Comparison of ENCODE assay signal across 23 cellular contexts in the genomic region with DNA sequence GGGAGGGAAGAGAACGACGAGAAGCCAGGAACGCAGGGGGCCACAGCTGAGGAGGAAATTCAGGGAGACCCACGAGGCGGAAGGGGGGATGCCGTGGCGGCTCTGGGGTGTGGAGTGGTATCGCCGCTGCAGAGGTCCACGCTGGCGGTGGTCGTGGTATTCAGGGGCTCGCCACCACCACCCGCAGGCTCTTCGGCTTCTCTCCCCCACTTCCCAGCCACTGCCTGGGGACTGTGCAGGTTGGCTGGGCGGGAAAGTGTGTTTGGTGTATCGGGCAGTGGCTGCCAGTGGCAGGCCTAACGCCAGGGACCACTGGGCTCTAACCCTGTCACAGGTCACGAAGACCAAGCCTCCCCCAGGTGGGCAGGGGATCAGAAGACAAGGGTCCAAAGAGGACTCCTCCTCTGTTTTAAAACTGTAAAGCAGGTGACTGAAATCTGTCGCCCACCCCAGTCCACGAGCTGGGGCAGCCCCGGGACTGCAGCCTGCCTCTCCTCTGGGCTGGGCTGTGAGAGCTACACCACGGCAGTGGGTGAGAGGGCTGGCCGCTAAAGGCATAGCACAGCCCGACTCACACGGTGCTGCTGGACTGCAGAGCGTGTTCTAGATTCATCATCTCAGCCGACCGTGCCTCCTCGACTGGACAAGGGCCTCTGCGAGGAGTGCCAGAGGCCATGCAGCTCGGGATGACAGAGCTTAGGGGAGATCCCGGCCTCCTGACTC. TPM values are rescaled to one million over a fixed set of nuclear protein-coding genes. Genes with fewer than 3 reads are reported as not detected.
DNase-seq lines count a peak whose midpoint lies in the region; ATAC-seq, FAIRE-seq and TF ChIP-seq lines count a peak whose summit lies in the region.
"Had no signal": no experiment of that assay in that cellular context is flagged by ENCODE, and none has a peak within 500 bp of the region (broad histone marks: within the 10 kb centered on the region; RNA-seq: fewer than 3 reads in every experiment).

No MANE protein-coding gene starts in this region.

- TF ChIP-seq EP300 in K562 (IDR thresholded peaks at IDR 0.05; ENCODE audit: low read length) (no peak), SK-N-SH (IDR thresholded peaks at IDR 0.05; ENCODE audit: borderline replicate concordance in 1 of 2, low read depth in 1 of 2, low read length in 1 of 2) (no peak)

- peaks cover 11% of the 10 kb centered on the region for H3K9me1 ChIP-seq in K562 (ENCODE audit: control insufficient read depth, insufficient read depth, low read length)

- H3K4me3 ChIP-seq in K562 (no peak overlapping the region), aorta (ENCODE audit: low read length in 2 of 2) (no peak overlapping the region), SK-N-SH (ENCODE audit: low read depth in 2 of 2, low read length in 1 of 2) (no peak overlapping the region)
- H3K4me3 ChIP-seq: HAP-1, MG63, PC-9 had no signal

- TF ChIP-seq RAD21 in K562 (CRISPR knock-in tag; conservative IDR thresholded peaks at IDR 0.05 in 1 of 2, IDR thresholded peaks at IDR 0.05 in 1 of 2) (no peak), SK-N-SH (IDR thresholded peaks at IDR 0.05; ENCODE audit: low read length) (no peak)

- H3K79me2 ChIP-seq in K562 (ENCODE audit: control insufficient read depth, insufficient read depth, low read length): no peaks in the 10 kb centered on the region
- peaks cover 6% of the 10 kb centered on the region; the same call in 1 of the 2 replicates for H3K79me2 ChIP-seq in SK-N-SH (ENCODE audit: insufficient read depth)

- H3K36me3 Mint-ChIP-seq in activated CD8-positive, alpha-beta T cell treated with anti-CD3 and anti-CD28 coated beads, Interleukin-2, amount 10 ng/mL, durations not matched to agents 7 days and 5 days (ENCODE audit: low read depth): peaks cover 45% of the 10 kb centered on the region
- H3K36me3 Mint-ChIP-seq in activated CD8-positive, alpha-beta T cell treated with anti-CD3 and anti-CD28 coated beads for 36 hours (ENCODE audit: low read depth): peaks cover 21% of the 10 kb centered on the region
- H3K36me3 Mint-ChIP-seq in glutamatergic neuron (ENCODE audit: unreplicated experiment): no peaks in the 10 kb centered on the region

- no peaks in the 10 kb centered on the region for H3F3A ChIP-seq in SK-N-SH (replicated peaks; ENCODE audit: insufficient read depth)

- no peaks in the 10 kb centered on the region for H3K9me3 Mint-ChIP-seq in activated CD8-positive, alpha-beta T cell treated with anti-CD3 and anti-CD28 coated beads, Interleukin-2, amount 10 ng/mL, durations not matched to agents 7 days and 5 days (ENCODE audit: insufficient read depth)
- no peaks in the 10 kb centered on the region for H3K9me3 Mint-ChIP-seq in activated CD8-positive, alpha-beta T cell treated with anti-CD3 and anti-CD28 coated beads for 36 hours
- H3K9me3 Mint-ChIP-seq in glutamatergic neuron (ENCODE audit: unreplicated experiment): peaks cover 10% of the 10 kb centered on the region
- H3K9me3 Mint-ChIP-seq: IgD-negative memory B cell had no signal

- WGBS in K562 (ENCODE audit: insufficient coverage, low coverage, missing lambda C conversion rate): 83% methylated on average over 30 of the region's 33 CpGs
- WGBS in aorta, 2 donors: 75 to 82% methylated on average over 30 to 33 of the region's 33 CpGs
- WGBS in SK-N-SH (ENCODE audit: low lambda C conversion rate): 89% methylated on average over 11 of the region's 33 CpGs

- H3K27ac Mint-ChIP-seq in activated CD8-positive, alpha-beta T cell treated with anti-CD3 and anti-CD28 coated beads, Interleukin-2, amount 10 ng/mL, durations not matched to agents 7 days and 5 days: peak overlapping the region; percentile 43
- no peak overlapping the region for H3K27ac Mint-ChIP-seq in activated CD8-positive, alpha-beta T cell treated with anti-CD3 and anti-CD28 coated beads for 36 hours
- peak overlapping the region; percentile 72 for H3K27ac Mint-ChIP-seq in glutamatergic neuron (ENCODE audit: unreplicated experiment)

- no peak for DNase-seq in activated CD8-positive, alpha-beta T cell treated with anti-CD3 and anti-CD28 coated beads, Interleukin-2, amount 10 ng/mL, durations not matched to agents 7 days and 5 days
- DNase-seq in activated CD8-positive, alpha-beta T cell treated with anti-CD3 and anti-CD28 coated beads for 36 hours: no peak
- DNase-seq in K562 (ENCODE audit: extremely low read depth in 1 of 4, low spot score in 3 of 4) (no peak), glutamatergic neuron (no peak), sciatic nerve (ENCODE audit: low spot score) (no peak), aorta (no peak), SK-N-SH (no peak)
- DNase-seq: AML-193, DMS79 treated with DMSO at 0.1 percent for 48 hours, Kasumi-1, MG63, NCI-H1048, NCI-H1436, NCI-H1930, NCI-H526, PC-9 had no signal

- H3K4me2 ChIP-seq in K562 (ENCODE audit: insufficient read depth, low read length) (no peak overlapping the region), SK-N-SH (no peak overlapping the region)
- H3K4me2 ChIP-seq: PC-9 had no signal

- H3K27me3 Mint-ChIP-seq in activated CD8-positive, alpha-beta T cell treated with anti-CD3 and anti-CD28 coated beads, Interleukin-2, amount 10 ng/mL, durations not matched to agents 7 days and 5 days (ENCODE audit: low read depth): no peaks in the 10 kb centered on the region
- no peaks in the 10 kb centered on the region for H3K27me3 Mint-ChIP-seq in activated CD8-positive, alpha-beta T cell treated with anti-CD3 and anti-CD28 coated beads for 36 hours
- H3K27me3 Mint-ChIP-seq in glutamatergic neuron (ENCODE audit: unreplicated experiment): peaks cover 13% of the 10 kb centered on the region
- H3K27me3 Mint-ChIP-seq: IgD-negative memory B cell had no signal

- no TSS peak for BruUV-seq in K562 (replicated peaks; lab: Mats Ljungman, UMichigan)

- no peak for TF ChIP-seq POLR2A in K562 (conservative IDR thresholded peaks at IDR 0.05)

- POLR2A ChIA-PET in activated CD8-positive, alpha-beta T cell treated with anti-CD3 and anti-CD28 coated beads, Interleukin-2, amount 10 ng/mL, durations not matched to agents 7 days and 5 days (lab: Charles Lee): no interaction called here
- POLR2A ChIA-PET in activated CD8-positive, alpha-beta T cell treated with anti-CD3 and anti-CD28 coated beads for 36 hours (lab: Charles Lee): interaction anchor here (0.8 to 1.2 kb wide), 2 partner anchors 92 to 248 kb away, joined by 3 read pairs; a partner anchor contains a TSS
- POLR2A ChIA-PET in K562 (lab: Yijun Ruan, JAX): interaction anchor here (0.5 to 1.0 kb wide), 3 partner anchors 12 to 316 kb away, joined by 3 to 4 read pairs (median 3); no protein-coding TSS in a partner anchor
- POLR2A ChIA-PET in SK-N-SH (lab: Yijun Ruan, JAX): no interaction called here

- CTCF ChIA-PET in activated CD8-positive, alpha-beta T cell treated with anti-CD3 and anti-CD28 coated beads, Interleukin-2, amount 10 ng/mL, durations not matched to agents 7 days and 5 days (lab: Charles Lee): interaction anchor here (0.8 to 4.2 kb wide), 5 partner anchors 24 to 319 kb away, joined by 3 to 19 read pairs (median 5); no protein-coding TSS in a partner anchor
- CTCF ChIA-PET in activated CD8-positive, alpha-beta T cell treated with anti-CD3 and anti-CD28 coated beads for 36 hours (lab: Charles Lee): interaction anchor here (1.2 to 2.8 kb wide), 8 partner anchors 8 to 311 kb away, joined by 3 to 11 read pairs (median 6); no protein-coding TSS in a partner anchor
- CTCF ChIA-PET in K562 (lab: Yijun Ruan, JAX; ENCODE audit: low intra/inter-chr PET ratio): interaction anchor here (2.7 kb wide), 1 partner anchor 308 kb away, joined by 29 read pairs; no protein-coding TSS in a partner anchor
- CTCF ChIA-PET in SK-N-SH (lab: Yijun Ruan, JAX): interaction anchor here (0.9 to 13.7 kb wide), 17 partner anchors 10 to 318 kb away, joined by 3 to 235 read pairs (median 9); a partner anchor contains a TSS

- H3K36me3 ChIP-seq in K562 (ENCODE audit: control insufficient read depth, insufficient read depth, low read length) (peaks cover 49% of the 10 kb centered on the region; the same call in 2 of the 3 replicates), aorta (ENCODE audit: control insufficient read depth in 1 of 2, insufficient read depth in 2 of 2, low read length in 1 of 2) (peaks cover 0 to 2% of the 10 kb centered on the region in 2 donors), SK-N-SH (replicated peaks in 1 of 2; ENCODE audit: control insufficient read depth in 1 of 2, insufficient read depth in 2 of 2, low read length in 1 of 2) (peaks cover 11 to 57% of the 10 kb centered on the region in 2 experiments)

- peaks cover 14% of the 10 kb centered on the region; the same call in 1 of the 2 replicates for H4K20me1 ChIP-seq in K562 (replicated peaks; ENCODE audit: control insufficient read depth, insufficient read depth, low read length)
- peaks cover 10% of the 10 kb centered on the region; the same call in 1 of the 2 replicates for H4K20me1 ChIP-seq in SK-N-SH (ENCODE audit: insufficient read depth)

- in situ Hi-C loops in K562 (cut with MboI): loop anchor here (5.0 kb wide), 1 partner anchor 309 kb away; no protein-coding TSS in a partner anchor

- no peak overlapping the region for H3K4me3 Mint-ChIP-seq in activated CD8-positive, alpha-beta T cell treated with anti-CD3 and anti-CD28 coated beads, Interleukin-2, amount 10 ng/mL, durations not matched to agents 7 days and 5 days
- H3K4me3 Mint-ChIP-seq in activated CD8-positive, alpha-beta T cell treated with anti-CD3 and anti-CD28 coated beads for 36 hours: no peak overlapping the region
- no peak overlapping the region for H3K4me3 Mint-ChIP-seq in glutamatergic neuron (ENCODE audit: unreplicated experiment)
- H3K4me3 Mint-ChIP-seq: IgD-negative memory B cell had no signal

- H3K9ac ChIP-seq in K562 (ENCODE audit: insufficient read depth in 1 of 2, low read depth in 2 of 2, low read length in 2 of 2) (no peak overlapping the region), SK-N-SH (no peak overlapping the region)

- no peaks in the 10 kb centered on the region for H3K4me1 Mint-ChIP-seq in activated CD8-positive, alpha-beta T cell treated with anti-CD3 and anti-CD28 coated beads, Interleukin-2, amount 10 ng/mL, durations not matched to agents 7 days and 5 days (ENCODE audit: low read depth)
- H3K4me1 Mint-ChIP-seq in activated CD8-positive, alpha-beta T cell treated with anti-CD3 and anti-CD28 coated beads for 36 hours (ENCODE audit: low read depth): peaks cover 2% of the 10 kb centered on the region
- peaks cover 17% of the 10 kb centered on the region for H3K4me1 Mint-ChIP-seq in glutamatergic neuron (ENCODE audit: low read depth, unreplicated experiment)

- H3K9me3 ChIP-seq in K562 (replicated peaks; ENCODE audit: control insufficient read depth, insufficient read depth, low read depth, low read length) (no peaks in the 10 kb centered on the region), aorta (ENCODE audit: control insufficient read depth, low read length) (no peaks in the 10 kb centered on the region), SK-N-SH (no peaks in the 10 kb centered on the region)
- H3K9me3 ChIP-seq: HAP-1, MG63 had no signal

- no peak for TF ChIP-seq CTCF in activated CD8-positive, alpha-beta T cell treated with anti-CD3 and anti-CD28 coated beads for 36 hours (IDR thresholded peaks at IDR 0.05)
- TF ChIP-seq CTCF in K562 (IDR thresholded peaks at IDR 0.05 in 2 of 3, conservative IDR thresholded peaks at IDR 0.05 in 1 of 3; ENCODE audit: insufficient read depth in 2 of 3, low read depth in 1 of 3, low read length in 3 of 3): no peak
- no peak for TF ChIP-seq CTCF in glutamatergic neuron (IDR thresholded peaks at IDR 0.05; ENCODE audit: partially characterized antibody, unreplicated experiment)
- TF ChIP-seq CTCF in SK-N-SH (IDR thresholded peaks at IDR 0.05): no peak

- ATAC-seq in activated CD8-positive, alpha-beta T cell treated with anti-CD3 and anti-CD28 coated beads, Interleukin-2, amount 10 ng/mL, durations not matched to agents 7 days and 5 days: no peak
- ATAC-seq in activated CD8-positive, alpha-beta T cell treated with anti-CD3 and anti-CD28 coated beads for 36 hours: no peak
- ATAC-seq in K562: no peak
- peak; percentile 29 for ATAC-seq in sciatic nerve
- ATAC-seq in aorta (ENCODE audit: low FRiP score): no peak
- ATAC-seq in HG02870 (IDR thresholded peaks at IDR 0.05; ENCODE audit: unreplicated experiment): no peak

- H2AFZ ChIP-seq in K562 (ENCODE audit: low read depth, low read length) (no peak overlapping the region), SK-N-SH (ENCODE audit: low read depth) (no peak overlapping the region)
- H2AFZ ChIP-seq: PC-9 had no signal

- no peak for FAIRE-seq in K562 (lab: Jason Lieb, UNC)
- FAIRE-seq: HTR-8/SVneo had no signal

- intact Hi-C loops in activated CD8-positive, alpha-beta T cell treated with anti-CD3 and anti-CD28 coated beads for 36 hours (cut with micrococcal nuclease): loop anchor here (10.0 kb wide), 1 partner anchor 312 kb away; no protein-coding TSS in a partner anchor
- intact Hi-C loops in K562 (cut with micrococcal nuclease): loop anchor here (5.0 kb wide), 1 partner anchor 239 kb away; no protein-coding TSS in a partner anchor
- intact Hi-C loops in sciatic nerve (cut with DNase I): no loop called here
- intact Hi-C loops in aorta (cut with DNase I): loop anchor here in 1 of 2 donors (2.0 to 10.0 kb wide), 2 partner anchors 242 to 308 kb away; no protein-coding TSS in a partner anchor

- peaks cover 4 to 49% of the 10 kb centered on the region in 2 experiments; a peak in 4 of 5 replicates for H3K4me1 ChIP-seq in K562 (replicated peaks in 1 of 2; ENCODE audit: control insufficient read depth in 2 of 2, insufficient read depth in 2 of 2, low read length in 2 of 2)
- H3K4me1 ChIP-seq in aorta (ENCODE audit: control insufficient read depth in 1 of 2, insufficient read depth in 2 of 2, low read length in 2 of 2): no peaks in the 10 kb centered on the region
- H3K4me1 ChIP-seq in SK-N-SH (ENCODE audit: control insufficient read depth in 1 of 2, insufficient read depth in 2 of 2, low read depth in 1 of 2, low read length in 1 of 2): peaks cover 0 to 72% of the 10 kb centered on the region in 2 experiments; a peak in 2 of 4 replicates
- H3K4me1 ChIP-seq: HAP-1 had no signal

- H3K27ac ChIP-seq in K562 (ENCODE audit: extremely low read depth, low read depth, low read length): no peak overlapping the region
- no peak overlapping the region for H3K27ac ChIP-seq in aorta (ENCODE audit: low read depth in 1 of 2, low read length in 2 of 2)
- peak overlapping the region in 1 of 2 experiments; percentile 85; a peak in 1 of 4 replicates for H3K27ac ChIP-seq in SK-N-SH (ENCODE audit: low read depth in 2 of 2, low read length in 1 of 2)
- H3K27ac ChIP-seq: 22Rv1, C4-2B, PC-9, RWPE1 had no signal

- H3K9me2 ChIP-seq in SK-N-SH: no peaks in the 10 kb centered on the region

- H3K27me3 ChIP-seq in K562 (ENCODE audit: control insufficient read depth in 2 of 2, insufficient read depth in 2 of 2, low read length in 2 of 2) (no peaks in the 10 kb centered on the region), aorta (ENCODE audit: control insufficient read depth in 1 of 2, insufficient read depth in 2 of 2, low read length in 1 of 2) (no peaks in the 10 kb centered on the region), SK-N-SH (ENCODE audit: insufficient read depth) (no peaks in the 10 kb centered on the region)
- H3K27me3 ChIP-seq: MG63 had no signal

RNA-seq across cellular contexts. Expression of a gene that starts 30.9 kb away (rescaled TPM):
- total RNA-seq in activated CD8-positive, alpha-beta T cell treated with anti-CD3 and anti-CD28 coated beads, Interleukin-2, amount 10 ng/mL, durations not matched to agents 7 days and 5 days: 1 to 10 TPM; 4.0 to 5.3 TPM
- 1 to 10 TPM; 3.6 TPM for total RNA-seq in activated CD8-positive, alpha-beta T cell treated with anti-CD3 and anti-CD28 coated beads for 36 hours
- 37.0 and 99.3 TPM in 2 replicates for total RNA-seq in K562 (2011; cell fraction: chromatin; rRNA removed; ENCODE audit: low replicate concordance)
- 85.8 and 97.7 TPM in 2 replicates for total RNA-seq in K562 (2011; cell fraction: nucleolus; rRNA removed)
- 62.2 and 63.1 TPM in 2 replicates for total RNA-seq in K562 (2011; cell fraction: nucleoplasm; rRNA removed)
- total RNA-seq in K562 (2014; rRNA removed): 28.9 and 34.0 TPM in 2 replicates
- total RNA-seq in K562 (2014; rRNA removed; fragmentation: Illumina TruSeq; extraction: Trizol): 8.5 and 10.4 TPM in 2 replicates
- total RNA-seq in K562 (2015; rRNA removed; fragmentation: Illumina TruSeq; extraction: Trizol): 18.6 and 21.6 TPM in 2 replicates
- 26.5 and 29.5 TPM in 2 replicates for total RNA-seq in K562 (2021)
- 27.0 and 29.2 TPM in 2 replicates for polyA plus RNA-seq in K562 (2011; rRNA removed)
- polyA plus RNA-seq in K562 (2011; cell fraction: cytosol; rRNA removed): 36.4 and 92.5 TPM in 2 replicates
- 35.5 and 82.2 TPM in 2 replicates for polyA plus RNA-seq in K562 (2011; cell fraction: nucleus; rRNA removed)
- polyA plus RNA-seq in K562 (2012): 23.2 and 37.9 TPM in 2 replicates
- 16.3 and 26.6 TPM in 2 replicates for polyA plus RNA-seq in K562 (2014; fragmentation: Illumina TruSeq; extraction: Trizol)
- polyA plus RNA-seq in K562 (2014; fragmentation: Nextera tagmentation; extraction: Ambion mirVana): 1 to 10 TPM; 1.2 to 1.6 TPM
- 35.2 and 40.8 TPM in 2 replicates for polyA plus RNA-seq in K562 (2014; rRNA removed)
- 12.7 and 14.9 TPM in 2 replicates for polyA minus RNA-seq in K562 (2011; rRNA and poly(A)+ RNA removed)
- polyA minus RNA-seq in K562 (2011; cell fraction: cytosol; rRNA and poly(A)+ RNA removed): 15.3 and 16.8 TPM in 2 replicates
- 26.2 and 33.7 TPM in 2 replicates for polyA minus RNA-seq in K562 (2011; cell fraction: nucleus; rRNA and poly(A)+ RNA removed)
- 41.1 TPM for total RNA-seq in glutamatergic neuron (ENCODE audit: unreplicated experiment)
- total RNA-seq in sciatic nerve: 10.8 TPM
- 10 to 100 TPM in 1 of 2 donors, 1 to 10 TPM in 1; 7.6 to 13.7 TPM for total RNA-seq in aorta
- 10 to 100 TPM in 1 of 2 donors, 1 to 10 TPM in 1; 4.0 to 15.2 TPM for polyA plus RNA-seq in aorta
- polyA plus RNA-seq in SK-N-SH (2012; rRNA removed): 16.9 and 19.1 TPM in 2 replicates
- 6.0 and 11.3 TPM in 2 replicates for polyA plus RNA-seq in SK-N-SH (2012; cell fraction: cytosol; rRNA removed)
- 23.0 and 23.6 TPM in 2 replicates for polyA plus RNA-seq in SK-N-SH (2012; cell fraction: nucleus; rRNA removed)

RNA-seq across cellular contexts. Expression of a gene that starts 31.1 kb away (rescaled TPM):
- total RNA-seq in activated CD8-positive, alpha-beta T cell treated with anti-CD3 and anti-CD28 coated beads, Interleukin-2, amount 10 ng/mL, durations not matched to agents 7 days and 5 days: 10 to 100 TPM; 46.3 to 50.6 TPM
- total RNA-seq in activated CD8-positive, alpha-beta T cell treated with anti-CD3 and anti-CD28 coated beads for 36 hours: 10 to 100 TPM; 42.9 to 43.4 TPM
- total RNA-seq in K562 (2011; cell fraction: chromatin; rRNA removed; ENCODE audit: low replicate concordance): 18.7 and 45.9 TPM in 2 replicates
- total RNA-seq in K562 (2011; cell fraction: nucleolus; rRNA removed): 36.8 and 39.0 TPM in 2 replicates
- total RNA-seq in K562 (2011; cell fraction: nucleoplasm; rRNA removed): 28.7 and 34.9 TPM in 2 replicates
- 78.4 and 108 TPM in 2 replicates for total RNA-seq in K562 (2014; rRNA removed)
- 26.1 and 32.3 TPM in 2 replicates for total RNA-seq in K562 (2014; rRNA removed; fragmentation: Illumina TruSeq; extraction: Trizol)
- 65.2 and 66.0 TPM in 2 replicates for total RNA-seq in K562 (2015; rRNA removed; fragmentation: Illumina TruSeq; extraction: Trizol)
- 71.7 and 74.4 TPM in 2 replicates for total RNA-seq in K562 (2021)
- polyA plus RNA-seq in K562 (2011; rRNA removed): 49.4 and 57.1 TPM in 2 replicates
- polyA plus RNA-seq in K562 (2011; cell fraction: cytosol; rRNA removed): 83.1 and 114 TPM in 2 replicates
- polyA plus RNA-seq in K562 (2011; cell fraction: nucleus; rRNA removed): 34.0 and 41.0 TPM in 2 replicates
- 57.6 and 109 TPM in 2 replicates for polyA plus RNA-seq in K562 (2012)
- polyA plus RNA-seq in K562 (2014; fragmentation: Illumina TruSeq; extraction: Trizol): 41.1 and 50.6 TPM in 2 replicates
- polyA plus RNA-seq in K562 (2014; fragmentation: Nextera tagmentation; extraction: Ambion mirVana): 1 to 10 TPM; 2.0 to 4.0 TPM
- polyA plus RNA-seq in K562 (2014; rRNA removed): 74.7 and 83.6 TPM in 2 replicates
- polyA minus RNA-seq in K562 (2011; rRNA and poly(A)+ RNA removed): 16.8 and 22.0 TPM in 2 replicates
- polyA minus RNA-seq in K562 (2011; cell fraction: cytosol; rRNA and poly(A)+ RNA removed): 22.1 and 40.4 TPM in 2 replicates
- 19.1 and 22.7 TPM in 2 replicates for polyA minus RNA-seq in K562 (2011; cell fraction: nucleus; rRNA and poly(A)+ RNA removed)
- total RNA-seq in glutamatergic neuron (ENCODE audit: unreplicated experiment): 35.7 TPM
- total RNA-seq in sciatic nerve: 35.8 TPM
- 10 to 100 TPM; 19.3 to 34.7 TPM for total RNA-seq in aorta
- polyA plus RNA-seq in aorta: 10 to 100 TPM; 31.4 to 48.0 TPM
- 36.8 and 40.7 TPM in 2 replicates for polyA plus RNA-seq in SK-N-SH (2012; rRNA removed)
- 26.8 and 34.6 TPM in 2 replicates for polyA plus RNA-seq in SK-N-SH (2012; cell fraction: cytosol; rRNA removed)
- 25.4 and 31.4 TPM in 2 replicates for polyA plus RNA-seq in SK-N-SH (2012; cell fraction: nucleus; rRNA removed)

RNA-seq across cellular contexts. Expression of a gene that starts 54.5 kb away (rescaled TPM):
- total RNA-seq in activated CD8-positive, alpha-beta T cell treated with anti-CD3 and anti-CD28 coated beads, Interleukin-2, amount 10 ng/mL, durations not matched to agents 7 days and 5 days: under 1 TPM; 0.37 to 0.61 TPM
- under 1 TPM; 0.54 TPM for total RNA-seq in activated CD8-positive, alpha-beta T cell treated with anti-CD3 and anti-CD28 coated beads for 36 hours
- 2.4 and 4.7 TPM in 2 replicates for total RNA-seq in K562 (2011; cell fraction: chromatin; rRNA removed; ENCODE audit: low replicate concordance)
- total RNA-seq in K562 (2011; cell fraction: nucleolus; rRNA removed): 3.7 and 4.5 TPM in 2 replicates
- 2.1 and 3.2 TPM in 2 replicates for total RNA-seq in K562 (2011; cell fraction: nucleoplasm; rRNA removed)
- total RNA-seq in K562 (2014; rRNA removed): 0.54 and 0.78 TPM in 2 replicates
- 0.22 TPM in 2 replicates for total RNA-seq in K562 (2014; rRNA removed; fragmentation: Illumina TruSeq; extraction: Trizol)
- total RNA-seq in K562 (2015; rRNA removed; fragmentation: Illumina TruSeq; extraction: Trizol): 0.45 and 0.58 TPM in 2 replicates
- total RNA-seq in K562 (2021): 0.91 and 1.2 TPM in 2 replicates
- polyA plus RNA-seq in K562 (2011; rRNA removed): 0.33 and 0.49 TPM in 2 replicates
- 0.38 and 0.63 TPM in 2 replicates for polyA plus RNA-seq in K562 (2011; cell fraction: cytosol; rRNA removed)
- 2.2 and 4.9 TPM in 2 replicates for polyA plus RNA-seq in K562 (2011; cell fraction: nucleus; rRNA removed)
- polyA plus RNA-seq in K562 (2012): 0.27 and 0.79 TPM in 2 replicates
- polyA plus RNA-seq in K562 (2014; fragmentation: Illumina TruSeq; extraction: Trizol): 0.13 and 0.25 TPM in 2 replicates
- polyA plus RNA-seq in K562 (2014; fragmentation: Nextera tagmentation; extraction: Ambion mirVana): under 1 TPM in 1 of 2 experiments, not detected in 1; 0.04 TPM
- polyA plus RNA-seq in K562 (2014; rRNA removed): 0.74 and 1.5 TPM in 2 replicates
- polyA minus RNA-seq in K562 (2011; rRNA and poly(A)+ RNA removed): 0.14 and 0.15 TPM in 2 replicates
- 0.67 TPM in 1 of 2 replicates, not detected in the other for polyA minus RNA-seq in K562 (2011; cell fraction: cytosol; rRNA and poly(A)+ RNA removed)
- polyA minus RNA-seq in K562 (2011; cell fraction: nucleus; rRNA and poly(A)+ RNA removed): 1.00 and 1.1 TPM in 2 replicates
- total RNA-seq in glutamatergic neuron (ENCODE audit: unreplicated experiment): 1.9 TPM
- total RNA-seq in sciatic nerve: 1.6 TPM
- total RNA-seq in aorta: 1 to 10 TPM; 1.2 to 1.6 TPM
- 10 to 100 TPM in 1 of 2 donors, 1 to 10 TPM in 1; 2.6 to 99.8 TPM for polyA plus RNA-seq in aorta
- polyA plus RNA-seq in SK-N-SH (2012; rRNA removed): 0.38 and 0.54 TPM in 2 replicates
- polyA plus RNA-seq in SK-N-SH (2012; cell fraction: cytosol; rRNA removed): 0.04 and 0.10 TPM in 2 replicates
- 3.8 and 6.8 TPM in 2 replicates for polyA plus RNA-seq in SK-N-SH (2012; cell fraction: nucleus; rRNA removed)

Comparison
In these comparisons a context has a peak if more than half of its experiments do, and no peak if none do; other contexts are left out.
1. POLR2A ChIA-PET loops: an anchor here in activated CD8-positive, alpha-beta T cell treated with anti-CD3 and anti-CD28 coated beads for 36 hours (0.8 to 1.2 kb wide) and K562 (0.5 to 1.0 kb wide); none called in activated CD8-positive, alpha-beta T cell treated with anti-CD3 and anti-CD28 coated beads, Interleukin-2, amount 10 ng/mL, durations not matched to agents 7 days and 5 days and SK-N-SH.